Comparison of ENCODE assay signal across 11 cellular contexts in the genomic region with DNA sequence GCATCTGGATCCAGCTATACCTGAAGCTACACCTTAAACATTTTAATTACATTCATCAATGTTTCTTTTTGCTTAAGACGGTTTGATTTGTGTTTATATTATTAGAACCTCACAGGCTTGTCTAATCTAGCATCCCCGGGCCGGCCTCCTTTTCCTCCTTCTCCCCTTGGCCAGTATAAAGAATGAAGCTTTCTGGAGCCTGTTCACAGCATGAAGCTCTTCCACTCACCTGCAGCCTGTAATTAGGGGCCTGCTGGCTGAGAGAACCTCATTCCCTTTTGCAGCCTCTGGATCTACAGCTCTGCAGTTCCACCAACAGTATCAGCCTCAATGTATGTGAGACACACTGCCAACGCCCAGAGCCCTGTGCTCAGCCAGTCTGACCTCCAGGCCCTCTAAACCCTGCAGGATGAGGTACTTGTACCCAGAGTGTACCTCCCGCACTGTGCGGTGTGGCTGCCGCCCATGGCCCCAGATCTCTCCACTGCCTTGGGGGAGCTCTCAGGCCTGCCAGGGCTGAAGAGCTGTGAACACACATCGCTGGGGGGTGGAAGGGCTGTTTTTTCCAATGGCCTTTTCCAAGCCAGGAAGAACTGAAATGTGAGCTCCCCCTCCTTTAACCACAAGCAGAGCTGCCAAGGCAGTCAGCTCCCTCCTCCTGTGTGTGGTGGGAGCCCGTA.
DNase-seq lines count a peak whose midpoint lies in the region; FAIRE-seq and TF ChIP-seq lines count a peak whose summit lies in the region.
"Had no signal": no experiment of that assay in that cellular context is flagged by ENCODE, and none has a peak within 500 bp of the region (broad histone marks: within the 10 kb centered on the region; RNA-seq: fewer than 3 reads in every experiment).

No MANE protein-coding gene starts in this region.

- POLR2A ChIA-PET in H1 (lab: Charles Lee; ENCODE audit: partially characterized antibody), result interaction anchor here (1.0 to 1.2 kb wide), 2 partner anchors 12 to 110 kb away, joined by 4 read pairs; no protein-coding TSS in a partner anchor

- H3K4me1 ChIP-seq in H1 (replicated peaks in 1 of 4; ENCODE audit: control insufficient read depth in 3 of 4, insufficient read depth in 4 of 4, low read length in 3 of 4), result peaks cover 0 to 3% (median 0%) of the 10 kb centered on the region in 4 experiments; a peak in 1 of 7 replicates

- H2BK5ac ChIP-seq in H1 (ENCODE audit: low read depth, low read length), result no peak overlapping the region

- H3K18ac ChIP-seq in H1 (ENCODE audit: extremely low read depth, low read length), result no peak overlapping the region

- no peak overlapping the region for H3K14ac ChIP-seq in H1 (ENCODE audit: insufficient read length)

- no peak overlapping the region for H2BK120ac ChIP-seq in H1 (replicated peaks; ENCODE audit: low read depth, low read length)

- no peaks in the 10 kb centered on the region for H3K27me3 ChIP-seq in H1 (replicated peaks in 1 of 4; ENCODE audit: control insufficient read depth in 3 of 4, extremely low read depth in 1 of 4, insufficient read depth in 3 of 4, low read length in 3 of 4)

- TF ChIP-seq RAD21 in H1 (IDR thresholded peaks at IDR 0.05 in 1 of 2, conservative IDR thresholded peaks at IDR 0.05 in 1 of 2; ENCODE audit: low read depth in 2 of 2, low read length in 2 of 2), result no peak

- no peaks in the 10 kb centered on the region for H3K9me3 ChIP-seq in H1 (ENCODE audit: insufficient read depth in 2 of 2, low read depth in 1 of 2, low read length in 1 of 2)

- intact Hi-C loops in posterior vena cava (cut with DNase I), result no loop called here

- no peak overlapping the region for H2BK15ac ChIP-seq in H1 (ENCODE audit: low read length)

- no peak overlapping the region for H2AK5ac ChIP-seq in H1 (ENCODE audit: low read depth, low read length)

- 87% methylated on average over 9 of the region's 9 CpGs; no CpG with 5 or more reads in 1 of the 2 experiments for WGBS in H1 (ENCODE audit: extremely low coverage in 1 of 2, insufficient coverage in 1 of 2, insufficient read length in 1 of 2, insufficient replicate concordance in 2 of 2, low coverage in 1 of 2, low lambda C conversion rate in 2 of 2, missing lambda C conversion rate in 1 of 2), 2 experiments

- TF ChIP-seq POLR2A in H1 (IDR thresholded peaks at IDR 0.05; ENCODE audit: control extremely low read depth in 1 of 2, low read depth in 2 of 2, low read length in 2 of 2), result no peak

- no peak overlapping the region for H3K4me2 ChIP-seq in H1 (ENCODE audit: insufficient read depth in 1 of 2, low read depth in 2 of 2, low read length in 2 of 2)

- H3K36me3 ChIP-seq in H1 (ENCODE audit: control insufficient read depth in 2 of 4, insufficient read depth in 4 of 4, low read length in 3 of 4), result no peaks in the 10 kb centered on the region

- no peaks in the 10 kb centered on the region for H3K23me2 ChIP-seq in H1 (ENCODE audit: low read depth, low read length)

- no peak overlapping the region for H3K27ac ChIP-seq in H1 (ENCODE audit: low read depth, low read length)

- no peaks in the 10 kb centered on the region for H3K79me2 ChIP-seq in H1 (ENCODE audit: control insufficient read depth in 1 of 2, insufficient read depth in 2 of 2, low read length in 2 of 2)

- H4K5ac ChIP-seq in H1 (ENCODE audit: insufficient read length, low read depth, low read length), result no peak overlapping the region

- no peak overlapping the region for H3K56ac ChIP-seq in H1 (replicated peaks; ENCODE audit: insufficient read length, low read depth, low read length)

- no peak overlapping the region for H3K4me3 ChIP-seq in H1 (ENCODE audit: extremely low read depth in 1 of 4, insufficient read depth in 2 of 4, low read depth in 3 of 4, low read length in 4 of 4)

- peak overlapping the region; percentile 39; the same call in 1 of the 2 replicates for H4K8ac ChIP-seq in H1 (ENCODE audit: extremely low read depth, insufficient read depth, low read length)

- no peak overlapping the region for H4K91ac ChIP-seq in H1 (replicated peaks; ENCODE audit: insufficient read length, low read length)

- TF ChIP-seq EP300 in H1 (IDR thresholded peaks at IDR 0.05; ENCODE audit: borderline replicate concordance in 1 of 2, low read depth in 2 of 2, low read length in 2 of 2), result no peak

- H3K9ac ChIP-seq in H1 (replicated peaks in 1 of 4; ENCODE audit: extremely low read depth in 1 of 4, low read depth in 3 of 4, low read length in 3 of 4), result no peak overlapping the region

- H2BK20ac ChIP-seq in H1 (ENCODE audit: low read length), result no peak overlapping the region

- no peak for FAIRE-seq in H1 (lab: Jason Lieb, UNC)
- FAIRE-seq: small intestine had no signal

- DNase-seq in EH (ENCODE audit: low read depth) (peak; percentile 83), NCI-H2029 (lab: John Stamatoyannopoulos, UW) (peak; percentile 41), H1 (ENCODE audit: low read depth in 1 of 2, low spot score in 2 of 2) (peak in 1 of 2 experiments; percentile 44), posterior vena cava (ENCODE audit: low spot score) (peak; percentile 75), SKM-1 (lab: John Stamatoyannopoulos, UW; ENCODE audit: unreplicated experiment) (no peak), hepatic stellate cell (ENCODE audit: low spot score) (no peak), DMS114 treated with DMSO at 0.1 percent for 48 hours (lab: John Stamatoyannopoulos, UW; ENCODE audit: unreplicated experiment) (no peak), DMS153 (lab: John Stamatoyannopoulos, UW) (no peak)
- DNase-seq: activated naive CD8-positive, alpha-beta T cell treated with anti-CD3 and anti-CD28 coated beads, Interleukin-2, amount 10 ng/mL, durations not matched to agents 7 days and 5 days; erythroblast; small intestine had no signal

- H2AFZ ChIP-seq in H1 (ENCODE audit: low read length), result no peak overlapping the region

- TF ChIP-seq CTCF in H1 (IDR thresholded peaks at IDR 0.05; ENCODE audit: control extremely low read depth in 1 of 3, insufficient read depth in 1 of 3, low read depth in 1 of 3, low read length in 3 of 3), result no peak

- no peaks in the 10 kb centered on the region for H3K79me1 ChIP-seq in H1 (ENCODE audit: low read depth, low read length)

- CTCF ChIA-PET in H1 (lab: Charles Lee; ENCODE audit: partially characterized antibody), result interaction anchor here (0.6 to 1.9 kb wide), 7 partner anchors 12 to 365 kb away, joined by 3 to 9 read pairs (median 3); no protein-coding TSS in a partner anchor

- H2BK12ac ChIP-seq in H1 (ENCODE audit: low read depth, low read length), result no peak overlapping the region

- no peaks in the 10 kb centered on the region for H4K20me1 ChIP-seq in H1 (replicated peaks in 1 of 2; ENCODE audit: control insufficient read depth in 1 of 2, insufficient read depth in 2 of 2, low read length in 2 of 2)

- H3K4ac ChIP-seq in H1 (replicated peaks; ENCODE audit: insufficient read length, low read depth, low read length), result no peak overlapping the region

- no peak overlapping the region for H3K23ac ChIP-seq in H1 (ENCODE audit: insufficient read length)

TF ChIP-seq in H1, 55 proteins besides CTCF, POLR2A, EP300 and RAD21 (continues in another document):
- TF ChIP-seq RFX5 (IDR thresholded peaks at IDR 0.05; ENCODE audit: borderline replicate concordance, low read depth, low read length) (no peak), MAFK (IDR thresholded peaks at IDR 0.05; ENCODE audit: low read depth, low read length) (no peak), SRF (IDR thresholded peaks at IDR 0.05; ENCODE audit: low read depth, low read length) (no peak), EZH2 (IDR thresholded peaks at IDR 0.05; ENCODE audit: low read depth, low read length, severe bottlenecking) (no peak), PHF8 (conservative IDR thresholded peaks at IDR 0.05; ENCODE audit: low read depth, low read length) (no peak)

Comparison
In these comparisons a context has a peak if more than half of its experiments do, and no peak if none do; other contexts are left out.
1. DNase-seq: peak in EH (single experiment), NCI-H2029 (single experiment) and posterior vena cava (single experiment); none in SKM-1 (single experiment), hepatic stellate cell (single experiment), DMS114 treated with DMSO at 0.1 percent for 48 hours (single experiment) and DMS153 (single experiment).